8 cellular contexts compared by ENCODE assay signal in the genomic region with DNA sequence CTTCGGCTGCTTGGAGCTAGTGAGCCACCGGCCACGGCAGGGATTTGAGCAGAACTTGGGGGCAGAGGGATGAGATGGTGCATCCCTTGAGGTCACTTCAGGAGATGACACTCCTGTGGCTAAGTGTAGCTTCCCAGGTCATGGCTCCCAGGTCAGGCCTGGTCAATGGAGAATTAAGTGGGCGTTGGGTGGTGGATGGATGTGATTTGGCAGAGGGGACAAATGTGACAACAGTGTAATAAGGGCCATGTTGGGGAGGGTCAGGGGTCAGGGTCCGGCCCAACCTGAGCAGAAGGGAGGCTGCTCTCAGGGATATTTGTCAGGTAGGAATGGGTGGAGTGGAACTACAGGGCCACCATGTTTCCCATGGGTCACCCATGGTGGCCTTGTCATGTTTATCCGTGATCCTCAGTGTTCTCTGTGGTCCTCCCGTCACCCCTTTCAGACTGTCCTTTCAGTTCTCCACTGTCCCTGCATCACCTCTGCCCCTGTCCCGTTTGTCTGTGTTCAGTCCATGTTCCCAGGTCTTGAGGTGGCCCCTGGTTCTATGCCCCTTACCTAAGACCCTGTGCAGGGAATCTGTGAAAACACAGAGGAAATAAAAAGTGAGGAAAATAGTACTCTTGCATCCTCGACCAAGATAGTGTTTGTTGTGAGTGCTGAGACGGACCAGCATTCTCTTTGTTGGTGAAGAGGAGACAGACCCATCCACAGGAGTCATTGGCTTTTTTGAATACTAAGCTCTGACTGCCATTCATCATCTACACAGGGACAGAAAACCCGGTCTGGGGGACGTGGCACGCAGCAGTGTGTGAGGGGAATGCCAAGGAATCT. TPM values are rescaled to one million over a fixed set of nuclear protein-coding genes. Genes with fewer than 3 reads are reported as not detected.
A peak's percentile ranks its signal among the peaks of the same experiment; 100 is the strongest.
DNase-seq lines count a peak whose midpoint lies in the region; ATAC-seq and TF ChIP-seq lines count a peak whose summit lies in the region.

No MANE protein-coding gene starts in this region.

- peaks cover 51% of the 10 kb centered on the region for H3K4me1 Mint-ChIP-seq in GM23338

- H3K27me3 Mint-ChIP-seq in GM23338 (ENCODE audit: insufficient read depth, low read depth, poor library complexity), result peaks cover 71% of the 10 kb centered on the region

- ATAC-seq in GM23338 (no peak), GM21786 (IDR thresholded peaks at IDR 0.05; ENCODE audit: unreplicated experiment) (no peak), HG03342 (IDR thresholded peaks at IDR 0.05; ENCODE audit: unreplicated experiment) (no peak)

- H2AFZ ChIP-seq in GM23338, result no peak overlapping the region

- peaks cover 28% of the 10 kb centered on the region for H3K79me2 ChIP-seq in GM23338 (replicated peaks; ENCODE audit: insufficient read depth)

- H3K9me3 Mint-ChIP-seq in GM23338, result no peaks in the 10 kb centered on the region; the same call in 1 of the 3 replicates

- H3K27ac ChIP-seq in GM23338 (ENCODE audit: low read depth) (peak overlapping the region; percentile 74; the same call in 1 of the 2 replicates), WERI-Rb-1 (peak overlapping the region; percentile 83)

- H4K20me1 ChIP-seq in GM23338 (replicated peaks; ENCODE audit: insufficient read depth), result peaks cover 7% of the 10 kb centered on the region

- no peaks in the 10 kb centered on the region for H3K9me3 ChIP-seq in WERI-Rb-1 (ENCODE audit: severe bottlenecking)

- DNase-seq in GM23338 (ENCODE audit: low spot score), result no peak
- DNase-seq in WERI-Rb-1, result no peak
- DNase-seq in foreskin fibroblast, result no peak
- no peak for DNase-seq in skeletal muscle cell (ENCODE audit: low read depth)
- no peak for DNase-seq in HuH-7.5 (ENCODE audit: low spot score)
- DNase-seq in NCI-H446 (lab: John Stamatoyannopoulos, UW), result no peak

- H3K36me3 Mint-ChIP-seq in GM23338 (ENCODE audit: low read depth), result peaks cover 16% of the 10 kb centered on the region; the same call in 2 of the 3 replicates

- peaks cover 31% of the 10 kb centered on the region for H3F3A ChIP-seq in GM23338 (replicated peaks; ENCODE audit: low read depth)

- H3K9me2 ChIP-seq in GM23338 (ENCODE audit: insufficient read depth), result no peaks in the 10 kb centered on the region

- H3K27ac Mint-ChIP-seq in GM23338, result peak overlapping the region; percentile 91

- TF ChIP-seq CTCF in GM23338 (conservative IDR thresholded peaks at IDR 0.05; ENCODE audit: low read depth in 2 of 2), result no peak
- TF ChIP-seq CTCF in WERI-Rb-1 (IDR thresholded peaks at IDR 0.05; ENCODE audit: low read depth, low read length), result no peak
- no peak for TF ChIP-seq CTCF in foreskin fibroblast (IDR thresholded peaks at IDR 0.05; ENCODE audit: low read depth, low read length)

- no peaks in the 10 kb centered on the region for H3K36me3 ChIP-seq in GM23338 (ENCODE audit: insufficient read depth)
- peaks cover 17% of the 10 kb centered on the region for H3K36me3 ChIP-seq in WERI-Rb-1

- H3K4me3 Mint-ChIP-seq in GM23338, result peak overlapping the region; percentile 94

- peak overlapping the region; percentile 98 for H3K4me3 ChIP-seq in GM23338
- peak overlapping the region; percentile 93 for H3K4me3 ChIP-seq in WERI-Rb-1 (ENCODE audit: low read depth, low read length)
- H3K4me3 ChIP-seq in foreskin fibroblast (ENCODE audit: low read depth in 1 of 2, low read length in 2 of 2), result peak overlapping the region; percentile 88 to 89
- peak overlapping the region; percentile 97 for H3K4me3 ChIP-seq in skeletal muscle cell (ENCODE audit: low read depth, low read length)

- peak overlapping the region; percentile 100 for H3K4me2 ChIP-seq in GM23338

- H3K27me3 ChIP-seq in GM23338 (ENCODE audit: insufficient read depth) (peaks cover 38% of the 10 kb centered on the region), WERI-Rb-1 (ENCODE audit: insufficient read depth, low read depth, severe bottlenecking) (peaks cover 33% of the 10 kb centered on the region)

- H3K4me1 ChIP-seq in GM23338 (ENCODE audit: insufficient read depth), result peaks cover 39% of the 10 kb centered on the region

TF ChIP-seq in GM23338, 12 proteins besides CTCF, POLR2A, EP300 and RAD21 (continues in another document):
- TF ChIP-seq JUNB (IDR thresholded peaks at IDR 0.05; ENCODE audit: unreplicated experiment) (no peak), ZNF331 (CRISPR knock-in tag; IDR thresholded peaks at IDR 0.05; ENCODE audit: low read depth) (no peak), STAT1 (IDR thresholded peaks at IDR 0.05; ENCODE audit: unreplicated experiment) (no peak), NANOG (IDR thresholded peaks at IDR 0.05; ENCODE audit: borderline replicate concordance) (no peak), POLR2AphosphoS5 (IDR thresholded peaks at IDR 0.05; ENCODE audit: low read depth) (no peak), EZH2 (IDR thresholded peaks at IDR 0.05; ENCODE audit: low read depth, unreplicated experiment) (no peak)
- TF ChIP-seq, protein P1, sequence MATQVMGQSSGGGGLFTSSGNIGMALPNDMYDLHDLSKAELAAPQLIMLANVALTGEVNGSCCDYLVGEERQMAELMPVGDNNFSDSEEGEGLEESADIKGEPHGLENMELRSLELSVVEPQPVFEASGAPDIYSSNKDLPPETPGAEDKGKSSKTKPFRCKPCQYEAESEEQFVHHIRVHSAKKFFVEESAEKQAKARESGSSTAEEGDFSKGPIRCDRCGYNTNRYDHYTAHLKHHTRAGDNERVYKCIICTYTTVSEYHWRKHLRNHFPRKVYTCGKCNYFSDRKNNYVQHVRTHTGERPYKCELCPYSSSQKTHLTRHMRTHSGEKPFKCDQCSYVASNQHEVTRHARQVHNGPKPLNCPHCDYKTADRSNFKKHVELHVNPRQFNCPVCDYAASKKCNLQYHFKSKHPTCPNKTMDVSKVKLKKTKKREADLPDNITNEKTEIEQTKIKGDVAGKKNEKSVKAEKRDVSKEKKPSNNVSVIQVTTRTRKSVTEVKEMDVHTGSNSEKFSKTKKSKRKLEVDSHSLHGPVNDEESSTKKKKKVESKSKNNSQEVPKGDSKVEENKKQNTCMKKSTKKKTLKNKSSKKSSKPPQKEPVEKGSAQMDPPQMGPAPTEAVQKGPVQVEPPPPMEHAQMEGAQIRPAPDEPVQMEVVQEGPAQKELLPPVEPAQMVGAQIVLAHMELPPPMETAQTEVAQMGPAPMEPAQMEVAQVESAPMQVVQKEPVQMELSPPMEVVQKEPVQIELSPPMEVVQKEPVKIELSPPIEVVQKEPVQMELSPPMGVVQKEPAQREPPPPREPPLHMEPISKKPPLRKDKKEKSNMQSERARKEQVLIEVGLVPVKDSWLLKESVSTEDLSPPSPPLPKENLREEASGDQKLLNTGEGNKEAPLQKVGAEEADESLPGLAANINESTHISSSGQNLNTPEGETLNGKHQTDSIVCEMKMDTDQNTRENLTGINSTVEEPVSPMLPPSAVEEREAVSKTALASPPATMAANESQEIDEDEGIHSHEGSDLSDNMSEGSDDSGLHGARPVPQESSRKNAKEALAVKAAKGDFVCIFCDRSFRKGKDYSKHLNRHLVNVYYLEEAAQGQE (IDR thresholded peaks at IDR 0.05; ENCODE audit: unreplicated experiment), result no peak
- TF ChIP-seq, protein P2, sequence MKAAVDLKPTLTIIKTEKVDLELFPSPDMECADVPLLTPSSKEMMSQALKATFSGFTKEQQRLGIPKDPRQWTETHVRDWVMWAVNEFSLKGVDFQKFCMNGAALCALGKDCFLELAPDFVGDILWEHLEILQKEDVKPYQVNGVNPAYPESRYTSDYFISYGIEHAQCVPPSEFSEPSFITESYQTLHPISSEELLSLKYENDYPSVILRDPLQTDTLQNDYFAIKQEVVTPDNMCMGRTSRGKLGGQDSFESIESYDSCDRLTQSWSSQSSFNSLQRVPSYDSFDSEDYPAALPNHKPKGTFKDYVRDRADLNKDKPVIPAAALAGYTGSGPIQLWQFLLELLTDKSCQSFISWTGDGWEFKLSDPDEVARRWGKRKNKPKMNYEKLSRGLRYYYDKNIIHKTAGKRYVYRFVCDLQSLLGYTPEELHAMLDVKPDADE (IDR thresholded peaks at IDR 0.05), result no peak

RNA-seq across cellular contexts. Expression of a gene that starts 6.1 kb away (rescaled TPM):
- total RNA-seq in GM23338 (2014; rRNA removed; shearing (Covaris generic)), result 210 and 242 TPM in 2 replicates
- polyA plus RNA-seq in GM23338 (2016; fragmentation: Nextera tagmentation; extraction: Ambion mirVana), result 141 and 145 TPM in 2 replicates

RNA-seq across cellular contexts. Expression of a gene that starts 22.3 kb away (rescaled TPM):
- not detected in 2 replicates for total RNA-seq in GM23338 (2014; rRNA removed; shearing (Covaris generic))
- not detected in 2 replicates for polyA plus RNA-seq in GM23338 (2016; fragmentation: Nextera tagmentation; extraction: Ambion mirVana)

RNA-seq across cellular contexts. Expression of a gene that starts 28.0 kb away (rescaled TPM):
- 18.4 and 21.6 TPM in 2 replicates for total RNA-seq in GM23338 (2014; rRNA removed; shearing (Covaris generic))
- polyA plus RNA-seq in GM23338 (2016; fragmentation: Nextera tagmentation; extraction: Ambion mirVana), result 12.3 and 15.2 TPM in 2 replicates

RNA-seq across cellular contexts. Expression of a gene that starts 41.3 kb away (rescaled TPM):
- not detected in 2 replicates for total RNA-seq in GM23338 (2014; rRNA removed; shearing (Covaris generic))
- polyA plus RNA-seq in GM23338 (2016; fragmentation: Nextera tagmentation; extraction: Ambion mirVana), result not detected in 2 replicates

RNA-seq across cellular contexts. Expression of a gene that starts 50.2 kb away (rescaled TPM):
- 59.3 and 83.0 TPM in 2 replicates for total RNA-seq in GM23338 (2014; rRNA removed; shearing (Covaris generic))
- 18.5 and 21.0 TPM in 2 replicates for polyA plus RNA-seq in GM23338 (2016; fragmentation: Nextera tagmentation; extraction: Ambion mirVana)
